ENCODE assay signal across 1 cellular context in the genomic region with DNA sequence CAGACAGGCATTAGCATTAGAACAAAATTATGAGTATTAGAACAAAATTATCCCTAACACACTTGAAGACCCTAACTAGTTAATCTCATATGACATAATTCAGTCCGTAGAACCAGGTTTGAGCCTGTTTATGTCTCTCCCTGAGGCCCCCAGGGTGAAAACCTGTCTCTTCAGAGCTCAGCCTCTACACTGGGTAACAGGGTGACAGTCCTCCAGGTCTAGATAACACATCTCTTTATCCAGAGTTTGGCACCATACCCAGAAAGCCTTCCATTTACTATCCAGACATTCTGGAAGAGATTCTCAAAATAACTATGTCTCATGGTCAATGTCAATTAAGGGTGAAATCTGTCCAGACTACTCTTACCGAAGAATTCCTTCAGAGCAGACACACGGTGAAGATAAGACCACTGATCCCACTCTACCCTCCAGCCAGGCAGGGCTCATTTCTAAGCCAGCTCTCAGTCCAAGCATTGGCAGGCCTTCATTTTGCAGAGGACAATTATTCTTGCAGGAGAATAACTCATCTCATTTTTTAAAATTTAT.
TF ChIP-seq lines count a peak whose summit lies in the region.

No MANE protein-coding gene starts in this region.

TF ChIP-seq in GM23338, 12 proteins besides CTCF, POLR2A, EP300 and RAD21 (continued from another document):
- TF ChIP-seq, protein P1, sequence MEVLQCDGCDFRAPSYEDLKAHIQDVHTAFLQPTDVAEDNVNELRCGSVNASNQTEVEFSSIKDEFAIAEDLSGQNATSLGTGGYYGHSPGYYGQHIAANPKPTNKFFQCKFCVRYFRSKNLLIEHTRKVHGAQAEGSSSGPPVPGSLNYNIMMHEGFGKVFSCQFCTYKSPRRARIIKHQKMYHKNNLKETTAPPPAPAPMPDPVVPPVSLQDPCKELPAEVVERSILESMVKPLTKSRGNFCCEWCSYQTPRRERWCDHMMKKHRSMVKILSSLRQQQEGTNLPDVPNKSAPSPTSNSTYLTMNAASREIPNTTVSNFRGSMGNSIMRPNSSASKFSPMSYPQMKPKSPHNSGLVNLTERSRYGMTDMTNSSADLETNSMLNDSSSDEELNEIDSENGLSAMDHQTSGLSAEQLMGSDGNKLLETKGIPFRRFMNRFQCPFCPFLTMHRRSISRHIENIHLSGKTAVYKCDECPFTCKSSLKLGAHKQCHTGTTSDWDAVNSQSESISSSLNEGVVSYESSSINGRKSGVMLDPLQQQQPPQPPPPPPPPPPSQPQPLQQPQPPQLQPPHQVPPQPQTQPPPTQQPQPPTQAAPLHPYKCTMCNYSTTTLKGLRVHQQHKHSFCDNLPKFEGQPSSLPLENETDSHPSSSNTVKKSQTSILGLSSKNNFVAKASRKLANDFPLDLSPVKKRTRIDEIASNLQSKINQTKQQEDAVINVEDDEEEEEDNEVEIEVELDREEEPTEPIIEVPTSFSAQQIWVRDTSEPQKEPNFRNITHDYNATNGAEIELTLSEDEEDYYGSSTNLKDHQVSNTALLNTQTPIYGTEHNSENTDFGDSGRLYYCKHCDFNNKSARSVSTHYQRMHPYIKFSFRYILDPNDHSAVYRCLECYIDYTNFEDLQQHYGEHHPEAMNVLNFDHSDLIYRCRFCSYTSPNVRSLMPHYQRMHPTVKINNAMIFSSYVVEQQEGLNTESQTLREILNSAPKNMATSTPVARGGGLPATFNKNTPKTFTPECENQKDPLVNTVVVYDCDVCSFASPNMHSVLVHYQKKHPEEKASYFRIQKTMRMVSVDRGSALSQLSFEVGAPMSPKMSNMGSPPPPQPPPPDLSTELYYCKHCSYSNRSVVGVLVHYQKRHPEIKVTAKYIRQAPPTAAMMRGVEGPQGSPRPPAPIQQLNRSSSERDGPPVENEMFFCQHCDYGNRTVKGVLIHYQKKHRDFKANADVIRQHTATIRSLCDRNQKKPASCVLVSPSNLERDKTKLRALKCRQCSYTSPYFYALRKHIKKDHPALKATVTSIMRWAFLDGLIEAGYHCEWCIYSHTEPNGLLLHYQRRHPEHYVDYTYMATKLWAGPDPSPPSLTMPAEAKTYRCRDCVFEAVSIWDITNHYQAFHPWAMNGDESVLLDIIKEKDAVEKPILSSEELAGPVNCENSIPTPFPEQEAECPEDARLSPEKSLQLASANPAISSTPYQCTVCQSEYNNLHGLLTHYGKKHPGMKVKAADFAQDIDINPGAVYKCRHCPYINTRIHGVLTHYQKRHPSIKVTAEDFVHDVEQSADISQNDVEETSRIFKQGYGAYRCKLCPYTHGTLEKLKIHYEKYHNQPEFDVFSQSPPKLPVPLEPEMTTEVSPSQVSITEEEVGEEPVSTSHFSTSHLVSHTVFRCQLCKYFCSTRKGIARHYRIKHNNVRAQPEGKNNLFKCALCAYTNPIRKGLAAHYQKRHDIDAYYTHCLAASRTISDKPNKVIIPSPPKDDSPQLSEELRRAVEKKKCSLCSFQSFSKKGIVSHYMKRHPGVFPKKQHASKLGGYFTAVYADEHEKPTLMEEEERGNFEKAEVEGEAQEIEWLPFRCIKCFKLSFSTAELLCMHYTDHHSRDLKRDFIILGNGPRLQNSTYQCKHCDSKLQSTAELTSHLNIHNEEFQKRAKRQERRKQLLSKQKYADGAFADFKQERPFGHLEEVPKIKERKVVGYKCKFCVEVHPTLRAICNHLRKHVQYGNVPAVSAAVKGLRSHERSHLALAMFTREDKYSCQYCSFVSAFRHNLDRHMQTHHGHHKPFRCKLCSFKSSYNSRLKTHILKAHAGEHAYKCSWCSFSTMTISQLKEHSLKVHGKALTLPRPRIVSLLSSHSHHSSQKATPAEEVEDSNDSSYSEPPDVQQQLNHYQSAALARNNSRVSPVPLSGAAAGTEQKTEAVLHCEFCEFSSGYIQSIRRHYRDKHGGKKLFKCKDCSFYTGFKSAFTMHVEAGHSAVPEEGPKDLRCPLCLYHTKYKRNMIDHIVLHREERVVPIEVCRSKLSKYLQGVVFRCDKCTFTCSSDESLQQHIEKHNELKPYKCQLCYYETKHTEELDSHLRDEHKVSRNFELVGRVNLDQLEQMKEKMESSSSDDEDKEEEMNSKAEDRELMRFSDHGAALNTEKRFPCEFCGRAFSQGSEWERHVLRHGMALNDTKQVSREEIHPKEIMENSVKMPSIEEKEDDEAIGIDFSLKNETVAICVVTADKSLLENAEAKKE (CRISPR knock-in tag; IDR thresholded peaks at IDR 0.05): no peak
- TF ChIP-seq EZH2phosphoT487 (IDR thresholded peaks at IDR 0.05; ENCODE audit: unreplicated experiment) (no peak), JUNB (IDR thresholded peaks at IDR 0.05; ENCODE audit: unreplicated experiment) (no peak), POLR2AphosphoS5 (IDR thresholded peaks at IDR 0.05; ENCODE audit: low read depth) (no peak), EZH2 (IDR thresholded peaks at IDR 0.05; ENCODE audit: low read depth, unreplicated experiment) (no peak), ZNF331 (CRISPR knock-in tag; IDR thresholded peaks at IDR 0.05; ENCODE audit: low read depth) (no peak), STAT1 (IDR thresholded peaks at IDR 0.05; ENCODE audit: unreplicated experiment) (no peak), ZNF114 (CRISPR knock-in tag; IDR thresholded peaks at IDR 0.05) (no peak), NANOG (IDR thresholded peaks at IDR 0.05; ENCODE audit: borderline replicate concordance) (no peak), CREB1 (CRISPR knock-in tag; IDR thresholded peaks at IDR 0.05; ENCODE audit: low read depth) (no peak)
- TF ChIP-seq, protein P2, sequence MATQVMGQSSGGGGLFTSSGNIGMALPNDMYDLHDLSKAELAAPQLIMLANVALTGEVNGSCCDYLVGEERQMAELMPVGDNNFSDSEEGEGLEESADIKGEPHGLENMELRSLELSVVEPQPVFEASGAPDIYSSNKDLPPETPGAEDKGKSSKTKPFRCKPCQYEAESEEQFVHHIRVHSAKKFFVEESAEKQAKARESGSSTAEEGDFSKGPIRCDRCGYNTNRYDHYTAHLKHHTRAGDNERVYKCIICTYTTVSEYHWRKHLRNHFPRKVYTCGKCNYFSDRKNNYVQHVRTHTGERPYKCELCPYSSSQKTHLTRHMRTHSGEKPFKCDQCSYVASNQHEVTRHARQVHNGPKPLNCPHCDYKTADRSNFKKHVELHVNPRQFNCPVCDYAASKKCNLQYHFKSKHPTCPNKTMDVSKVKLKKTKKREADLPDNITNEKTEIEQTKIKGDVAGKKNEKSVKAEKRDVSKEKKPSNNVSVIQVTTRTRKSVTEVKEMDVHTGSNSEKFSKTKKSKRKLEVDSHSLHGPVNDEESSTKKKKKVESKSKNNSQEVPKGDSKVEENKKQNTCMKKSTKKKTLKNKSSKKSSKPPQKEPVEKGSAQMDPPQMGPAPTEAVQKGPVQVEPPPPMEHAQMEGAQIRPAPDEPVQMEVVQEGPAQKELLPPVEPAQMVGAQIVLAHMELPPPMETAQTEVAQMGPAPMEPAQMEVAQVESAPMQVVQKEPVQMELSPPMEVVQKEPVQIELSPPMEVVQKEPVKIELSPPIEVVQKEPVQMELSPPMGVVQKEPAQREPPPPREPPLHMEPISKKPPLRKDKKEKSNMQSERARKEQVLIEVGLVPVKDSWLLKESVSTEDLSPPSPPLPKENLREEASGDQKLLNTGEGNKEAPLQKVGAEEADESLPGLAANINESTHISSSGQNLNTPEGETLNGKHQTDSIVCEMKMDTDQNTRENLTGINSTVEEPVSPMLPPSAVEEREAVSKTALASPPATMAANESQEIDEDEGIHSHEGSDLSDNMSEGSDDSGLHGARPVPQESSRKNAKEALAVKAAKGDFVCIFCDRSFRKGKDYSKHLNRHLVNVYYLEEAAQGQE (IDR thresholded peaks at IDR 0.05; ENCODE audit: unreplicated experiment): no peak
TF ChIP-seq in GM23338: peak in this region for 0.
